In the genomic region with DNA sequence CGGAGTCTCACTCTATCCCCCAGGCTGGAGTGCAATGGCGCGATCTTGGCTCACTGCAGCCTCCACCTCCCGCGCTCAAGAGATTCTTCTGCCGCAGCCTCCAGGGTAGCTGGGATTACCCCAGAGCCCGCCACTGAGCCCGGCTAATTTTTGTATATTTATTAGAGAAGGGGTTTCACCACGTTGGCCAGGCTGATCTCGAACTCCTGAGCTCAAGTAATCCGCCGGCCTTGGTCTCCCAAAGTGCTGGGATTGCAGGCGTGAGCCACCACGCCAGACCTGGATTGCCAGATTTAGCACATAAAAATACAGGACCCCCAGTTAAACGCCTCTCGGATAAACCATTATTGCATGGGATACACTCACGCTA, we compare ENCODE assay signal across 8 cellular contexts. TPM values are rescaled to one million over a fixed set of nuclear protein-coding genes. Genes with fewer than 3 reads are reported as not detected.
A peak's percentile ranks its signal among the peaks of the same experiment; 100 is the strongest.
DNase-seq lines count a peak whose midpoint lies in the region; ATAC-seq, FAIRE-seq and TF ChIP-seq lines count a peak whose summit lies in the region.
"Had no signal": no experiment of that assay in that cellular context is flagged by ENCODE, and none has a peak within 500 bp of the region (broad histone marks: within the 10 kb centered on the region; RNA-seq: fewer than 3 reads in every experiment).

No MANE protein-coding gene starts in this region.

- DNase-seq in activated naive CD4-positive, alpha-beta T cell treated with anti-CD3 and anti-CD28 coated beads, Interleukin-2, amount 50 U/mL, for 72 hours (ENCODE audit: low spot score in 2 of 2): no peak
- DNase-seq in left lung (no peak), frontal cortex (ENCODE audit: low spot score in 2 of 2) (no peak), OCI-M2 (lab: John Stamatoyannopoulos, UW; ENCODE audit: unreplicated experiment) (no peak)

- H3K9me3 Mint-ChIP-seq in activated naive CD4-positive, alpha-beta T cell treated with anti-CD3 and anti-CD28 coated beads, Interleukin-2, amount 50 U/mL, for 72 hours: no peaks in the 10 kb centered on the region

- ATAC-seq in activated naive CD4-positive, alpha-beta T cell treated with anti-CD3 and anti-CD28 coated beads, Interleukin-2, amount 50 U/mL, for 72 hours: no peak
- ATAC-seq in left lung (no peak), HG03097 (IDR thresholded peaks at IDR 0.05; ENCODE audit: low FRiP score, unreplicated experiment) (no peak)

- FAIRE-seq in frontal cortex (lab: Jason Lieb, UNC): no peak

- no peak for TF ChIP-seq CTCF in KMS-11 (conservative IDR thresholded peaks at IDR 0.05; ENCODE audit: low read depth, low read length)
- TF ChIP-seq CTCF in left lung (IDR thresholded peaks at IDR 0.05): no peak

- H3K27ac Mint-ChIP-seq in activated naive CD4-positive, alpha-beta T cell treated with anti-CD3 and anti-CD28 coated beads, Interleukin-2, amount 50 U/mL, for 72 hours: peak overlapping the region; percentile 86 to 93

- H3K27me3 ChIP-seq in KMS-11 (ENCODE audit: insufficient read depth, low read depth) (no peaks in the 10 kb centered on the region), left lung (no peaks in the 10 kb centered on the region), stomach smooth muscle (ENCODE audit: control insufficient read depth in 1 of 2, insufficient read depth in 2 of 2, low read length in 2 of 2) (no peaks in the 10 kb centered on the region)

- H3K4me2 ChIP-seq in KMS-11: peak overlapping the region; percentile 62; the same call in 1 of the 2 replicates

- H3K36me3 ChIP-seq in KMS-11 (ENCODE audit: insufficient read depth) (no peaks in the 10 kb centered on the region), left lung (peaks cover 0 to 23% of the 10 kb centered on the region in 2 donors), stomach smooth muscle (ENCODE audit: control insufficient read depth in 2 of 2, insufficient read depth in 2 of 2, low read length in 2 of 2) (peaks cover 5 to 15% of the 10 kb centered on the region in 2 donors)

- no peaks in the 10 kb centered on the region for H3K9me3 ChIP-seq in left lung
- no peaks in the 10 kb centered on the region for H3K9me3 ChIP-seq in stomach smooth muscle (ENCODE audit: control insufficient read depth in 2 of 2, low read length in 2 of 2)

- peaks cover 6 to 15% of the 10 kb centered on the region in 2 donors for H3K36me3 Mint-ChIP-seq in activated naive CD4-positive, alpha-beta T cell treated with anti-CD3 and anti-CD28 coated beads, Interleukin-2, amount 50 U/mL, for 72 hours

- H4K20me1 ChIP-seq in KMS-11 (ENCODE audit: insufficient read depth): no peaks in the 10 kb centered on the region

- peak overlapping the region; percentile 89 for H2AFZ ChIP-seq in KMS-11 (ENCODE audit: low read depth)

- H3K4me1 ChIP-seq in KMS-11 (ENCODE audit: low read depth, poor library complexity, severe bottlenecking) (peaks cover 11% of the 10 kb centered on the region), left lung (peaks cover 0 to 18% of the 10 kb centered on the region in 2 donors), stomach smooth muscle (ENCODE audit: control insufficient read depth, insufficient read depth, low read length) (peaks cover 3% of the 10 kb centered on the region)

- intact Hi-C loops in left lung (cut with DNase I): loop anchor here in 1 of 2 donors (10.0 kb wide), 1 partner anchor 562 kb away; a partner anchor contains a TSS

- H3K79me2 ChIP-seq in KMS-11 (ENCODE audit: insufficient read depth, low read depth): no peaks in the 10 kb centered on the region

- H3K27ac ChIP-seq in KMS-11 (peak overlapping the region; percentile 91; the same call in 1 of the 2 replicates), left lung (peak overlapping the region; percentile 96 to 98), stomach smooth muscle (ENCODE audit: low read length) (peak overlapping the region; percentile 78)

- H3K4me3 ChIP-seq in KMS-11 (IDR thresholded peaks at IDR 0.05; ENCODE audit: insufficient read depth, low read depth, low read length) (no peak overlapping the region), left lung (peak overlapping the region in 1 of 2 donors; percentile 91), stomach smooth muscle (ENCODE audit: low read length in 2 of 2) (peak overlapping the region; percentile 79 to 84)

- H3K9ac ChIP-seq in KMS-11 (peak overlapping the region; percentile 99), stomach smooth muscle (ENCODE audit: low read length in 2 of 2) (peak overlapping the region in 1 of 2 donors; percentile 58)

RNA-seq across cellular contexts. Expression of a gene that starts 0.4 kb away (rescaled TPM):
- total RNA-seq in activated naive CD4-positive, alpha-beta T cell treated with anti-CD3 and anti-CD28 coated beads, Interleukin-2, amount 50 U/mL, for 72 hours: 10 to 100 TPM; 16.8 to 45.6 TPM
- total RNA-seq in left lung: 10 to 100 TPM; 28.4 to 29.5 TPM
- total RNA-seq in frontal cortex: 21.2 TPM

RNA-seq across cellular contexts. Expression of a gene that starts 30.9 kb away (rescaled TPM):
- under 1 TPM in 1 of 2 donors, not detected in 1; 0.23 TPM for total RNA-seq in activated naive CD4-positive, alpha-beta T cell treated with anti-CD3 and anti-CD28 coated beads, Interleukin-2, amount 50 U/mL, for 72 hours
- total RNA-seq in left lung (not detected), frontal cortex (not detected)
- total RNA-seq: LHCN-M2 had no signal
